Comparison of ENCODE assay signal across 1 cellular context in genomic region chr18:48571619-48572384, GRCh38.
A peak's percentile ranks its signal among the peaks of the same experiment; 100 is the strongest.
TF ChIP-seq lines count a peak whose summit lies in the region.

No MANE protein-coding gene starts in this region.

TF ChIP-seq in HEK293, 187 proteins besides CTCF, POLR2A, EP300 and RAD21 (continued from another document):
- TF ChIP-seq ZNF10 (tag by site-specific recombination; IDR thresholded peaks at IDR 0.05) (peak; percentile 96), KLF8 (tag by site-specific recombination; IDR thresholded peaks at IDR 0.05) (no peak), ZNF146 (tag by site-specific recombination; IDR thresholded peaks at IDR 0.05) (peak; percentile 31; the same call in 1 of the 2 replicates), ZNF398 (tag by site-specific recombination; IDR thresholded peaks at IDR 0.05) (no peak)
